ENCODE assay signal across 19 cellular contexts in the genomic region with DNA sequence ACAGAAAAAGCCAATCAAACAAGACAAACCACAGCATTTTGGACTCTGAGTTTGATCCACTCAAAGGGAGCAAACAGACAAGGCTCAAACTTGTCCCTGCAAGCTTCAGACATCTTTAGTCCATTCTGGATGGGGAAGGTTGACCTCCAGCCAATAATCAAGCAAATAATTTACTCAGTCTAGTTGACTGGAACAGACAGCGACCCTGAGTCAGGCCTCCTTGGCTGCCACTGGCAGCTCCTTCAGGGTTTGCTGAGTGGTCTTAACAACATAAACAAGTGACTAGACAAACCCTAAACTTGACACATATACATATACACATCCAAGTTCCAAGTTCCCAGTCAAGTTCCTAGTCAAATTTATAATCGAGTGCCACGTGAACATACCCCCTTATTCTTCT.
"Had no signal": no experiment of that assay in that cellular context is flagged by ENCODE, and none has a peak within 500 bp of the region (broad histone marks: within the 10 kb centered on the region; RNA-seq: fewer than 3 reads in every experiment).

No MANE protein-coding gene starts in this region.

- ATAC-seq: activated CD8-positive, alpha-beta T cell treated with anti-CD3 and anti-CD28 coated beads, Interleukin-2, amount 10 ng/mL, durations not matched to agents 7 days and 5 days; gastrocnemius medialis; natural killer cell had no signal

- DNase-seq: activated CD4-positive, alpha-beta T cell treated with anti-CD3 and anti-CD28 coated beads for 1 hour; activated CD4-positive, alpha-beta T cell treated with anti-CD3 and anti-CD28 coated beads, Interleukin-2, amount 50 U/mL, for 1 hour; activated CD8-positive, alpha-beta T cell treated with anti-CD3 and anti-CD28 coated beads, Interleukin-2, amount 10 ng/mL, durations not matched to agents 7 days and 5 days; activated gamma-delta T cell; anterior cingulate cortex; gastrocnemius medialis; head of caudate nucleus; hypothalamus; midbrain; natural killer cell; stimulated activated CD4-positive, alpha-beta T cell treated with anti-CD3 and anti-CD28 coated beads, Interleukin-2, amount 100 ng/mL, for 48 hours; stimulated activated CD8-positive, alpha-beta memory T cell treated with anti-CD3 and anti-CD28 coated beads, Interleukin-4, amount 100 ng/mL, for 48 hours; stimulated activated naive CD4-positive, alpha-beta T cell; testis; trophoblast cell; WERI-Rb-1 had no signal

- H3K36me3 ChIP-seq: esophagus muscularis mucosa, gastrocnemius medialis, vagina, WERI-Rb-1 had no signal

- H3K9me3 ChIP-seq: esophagus muscularis mucosa, gastrocnemius medialis, testis, vagina had no signal

- H3K4me1 ChIP-seq: esophagus muscularis mucosa, gastrocnemius medialis, testis, vagina had no signal

- H3K4me3 ChIP-seq: coronary artery, esophagus muscularis mucosa, gastrocnemius medialis, testis, vagina had no signal

- H3K27me3 ChIP-seq: esophagus muscularis mucosa, gastrocnemius medialis, testis, vagina had no signal

- H3K27ac ChIP-seq: coronary artery, esophagus muscularis mucosa, gastrocnemius medialis, testis, vagina, WERI-Rb-1 had no signal
